In the genomic region with DNA sequence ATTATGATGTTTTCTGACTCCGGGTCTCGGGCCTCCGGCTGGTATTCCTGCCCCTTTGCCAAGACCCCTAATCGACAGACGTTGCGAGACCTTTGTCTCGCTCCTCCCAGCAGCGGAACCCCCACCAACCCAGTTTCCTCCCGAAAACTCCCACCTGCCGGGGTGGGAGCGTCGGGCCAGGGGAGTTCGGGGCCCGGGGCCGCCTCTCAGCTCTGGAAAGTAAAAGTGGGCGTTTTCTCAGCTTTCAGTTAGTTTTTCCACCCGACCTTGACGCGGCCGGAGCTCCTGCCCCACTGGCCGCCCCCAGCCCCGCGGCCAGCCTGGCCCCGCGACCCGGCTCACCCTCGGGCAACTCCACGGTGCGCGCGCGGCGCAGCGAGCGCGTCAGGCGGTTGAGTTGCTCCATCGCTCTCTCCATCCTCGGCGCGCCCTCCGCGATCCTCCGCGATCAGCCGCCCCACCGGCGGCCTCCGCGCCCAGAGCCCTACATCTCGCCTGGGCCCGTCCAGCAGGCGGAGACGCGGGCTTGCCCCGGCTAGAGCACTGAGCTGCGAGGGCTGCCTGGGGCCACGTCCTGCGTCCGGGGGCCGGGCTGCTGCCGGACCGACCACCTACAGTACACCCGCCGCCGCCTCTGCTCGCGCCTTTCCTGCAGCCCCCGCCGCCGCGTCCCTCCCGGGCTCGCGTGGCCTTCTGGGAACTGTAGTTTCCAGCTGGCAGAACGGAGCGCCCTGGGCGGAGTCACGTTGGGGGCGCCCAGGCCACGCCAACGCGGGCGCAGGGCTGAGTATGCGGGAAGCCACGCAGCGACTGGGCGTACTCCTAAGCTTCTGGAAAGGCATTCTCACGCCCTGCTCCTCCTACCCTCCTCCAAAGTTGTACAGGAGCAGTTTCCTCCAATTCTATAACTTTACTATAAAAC, we compare ENCODE assay signal across 8 cellular contexts. TPM values are rescaled to one million over a fixed set of nuclear protein-coding genes. Genes with fewer than 3 reads are reported as not detected.
DNase-seq lines count a peak whose midpoint lies in the region; TF ChIP-seq lines count a peak whose summit lies in the region.

A gene with protein sequence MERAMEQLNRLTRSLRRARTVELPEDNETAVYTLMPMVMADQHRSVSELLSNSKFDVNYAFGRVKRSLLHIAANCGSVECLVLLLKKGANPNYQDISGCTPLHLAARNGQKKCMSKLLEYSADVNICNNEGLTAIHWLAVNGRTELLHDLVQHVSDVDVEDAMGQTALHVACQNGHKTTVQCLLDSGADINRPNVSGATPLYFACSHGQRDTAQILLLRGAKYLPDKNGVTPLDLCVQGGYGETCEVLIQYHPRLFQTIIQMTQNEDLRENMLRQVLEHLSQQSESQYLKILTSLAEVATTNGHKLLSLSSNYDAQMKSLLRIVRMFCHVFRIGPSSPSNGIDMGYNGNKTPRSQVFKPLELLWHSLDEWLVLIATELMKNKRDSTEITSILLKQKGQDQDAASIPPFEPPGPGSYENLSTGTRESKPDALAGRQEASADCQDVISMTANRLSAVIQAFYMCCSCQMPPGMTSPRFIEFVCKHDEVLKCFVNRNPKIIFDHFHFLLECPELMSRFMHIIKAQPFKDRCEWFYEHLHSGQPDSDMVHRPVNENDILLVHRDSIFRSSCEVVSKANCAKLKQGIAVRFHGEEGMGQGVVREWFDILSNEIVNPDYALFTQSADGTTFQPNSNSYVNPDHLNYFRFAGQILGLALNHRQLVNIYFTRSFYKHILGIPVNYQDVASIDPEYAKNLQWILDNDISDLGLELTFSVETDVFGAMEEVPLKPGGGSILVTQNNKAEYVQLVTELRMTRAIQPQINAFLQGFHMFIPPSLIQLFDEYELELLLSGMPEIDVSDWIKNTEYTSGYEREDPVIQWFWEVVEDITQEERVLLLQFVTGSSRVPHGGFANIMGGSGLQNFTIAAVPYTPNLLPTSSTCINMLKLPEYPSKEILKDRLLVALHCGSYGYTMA (minus strand): TSS at position 695 of the 922 bp plus-strand sequence. CDS start 277 bp downstream, at position 418.

- H3K27me3 ChIP-seq in MM.1S (replicated peaks; ENCODE audit: insufficient read depth, low read length) (no peaks in the 10 kb centered on the region), SJCRH30 (no peaks in the 10 kb centered on the region), suprapubic skin (no peaks in the 10 kb centered on the region)

- TF ChIP-seq EP300 in suprapubic skin (IDR thresholded peaks at IDR 0.05): no peak

- WGBS in suprapubic skin: under 1% methylated on average over 49 of the region's 89 CpGs

- H2AFZ ChIP-seq in MM.1S (ENCODE audit: low read length): peak within 1 kb of the TSS; percentile 94

- H3K9ac ChIP-seq in MM.1S (ENCODE audit: low read length): peak within 1 kb of the TSS; percentile 74

- peak within 1 kb of the TSS; percentile 44 for H3K4me2 ChIP-seq in MM.1S (ENCODE audit: low read depth, low read length)

- H3K79me2 ChIP-seq in MM.1S (ENCODE audit: low read length): 0 out of 2 replicates have a peak, but pooled peaks cover 3% of the 10 kb centered on the region

- H3K9me2 ChIP-seq in MM.1S (replicated peaks; ENCODE audit: insufficient read depth, low read length): no peaks in the 10 kb centered on the region

- H3K4me1 ChIP-seq in MM.1S (ENCODE audit: low read length): peaks cover 5% of the 10 kb centered on the region
- no peaks in the 10 kb centered on the region for H3K4me1 ChIP-seq in SJCRH30
- peaks cover 13% of the 10 kb centered on the region for H3K4me1 ChIP-seq in suprapubic skin

- no peaks in the 10 kb centered on the region for H3F3A ChIP-seq in MM.1S (ENCODE audit: insufficient read depth, low read length)

- no peak for TF ChIP-seq POLR2A in suprapubic skin (IDR thresholded peaks at IDR 0.05)

- peak; percentile 97 for DNase-seq in GM03348 (ENCODE audit: low spot score)
- DNase-seq in HCEC 1CT: peak; percentile 91
- peak; percentile 87 for DNase-seq in MM.1S
- DNase-seq in SJCRH30: peak; percentile 92 to 93
- DNase-seq in activated naive CD4-positive, alpha-beta T cell (lab: John Stamatoyannopoulos, UW): peak; percentile 58 to 82 (median 70)
- peak; percentile 88 for DNase-seq in germinal center (ENCODE audit: low spot score)
- DNase-seq in nucleus accumbens (lab: John Stamatoyannopoulos, UW): peak; percentile 38 to 94 (median 86)
- DNase-seq in suprapubic skin (ENCODE audit: low spot score in 2 of 2): peak; percentile 92 to 93

- H3K27ac ChIP-seq in MM.1S (ENCODE audit: low read length): no peak within 1 kb of the TSS; the same call in 1 of the 2 replicates
- H3K27ac ChIP-seq in SJCRH30: peak within 1 kb of the TSS; percentile 42
- peak within 1 kb of the TSS; percentile 74 for H3K27ac ChIP-seq in suprapubic skin

- H3K36me3 ChIP-seq in MM.1S (replicated peaks; ENCODE audit: insufficient read depth, low read length) (no peaks in the 10 kb centered on the region), SJCRH30 (no peaks in the 10 kb centered on the region), suprapubic skin (no peaks in the 10 kb centered on the region)

- peak within 1 kb of the TSS; percentile 78 for H3K4me3 ChIP-seq in MM.1S (ENCODE audit: low read length)
- H3K4me3 ChIP-seq in SJCRH30: peak within 1 kb of the TSS; percentile 82
- H3K4me3 ChIP-seq in suprapubic skin: peak within 1 kb of the TSS; percentile 98

- no peaks in the 10 kb centered on the region for H4K20me1 ChIP-seq in MM.1S (ENCODE audit: insufficient read depth, low read length)

- H3K9me3 ChIP-seq in MM.1S (replicated peaks; ENCODE audit: insufficient read depth, low read length) (no peaks in the 10 kb centered on the region), SJCRH30 (replicated peaks) (no peaks in the 10 kb centered on the region), suprapubic skin (no peaks in the 10 kb centered on the region)

- TF ChIP-seq CTCF in MM.1S (IDR thresholded peaks at IDR 0.05; ENCODE audit: low read length): peak; percentile 23
- TF ChIP-seq CTCF in suprapubic skin (IDR thresholded peaks at IDR 0.05): peak in 1 of 2 donors; percentile 24

RNA-seq across cellular contexts. Expression of the gene that starts here (rescaled TPM):
- total RNA-seq in SJCRH30 (2014; rRNA removed; shearing (Covaris generic)): 15.9 and 18.0 TPM in 2 replicates
- 10 to 100 TPM in 3 of 4 donors, 1 to 10 TPM in 1; 8.8 to 26.0 (median 13.2) TPM for total RNA-seq in suprapubic skin
